Comparison of ENCODE assay signal across 31 cellular contexts in the genomic region with DNA sequence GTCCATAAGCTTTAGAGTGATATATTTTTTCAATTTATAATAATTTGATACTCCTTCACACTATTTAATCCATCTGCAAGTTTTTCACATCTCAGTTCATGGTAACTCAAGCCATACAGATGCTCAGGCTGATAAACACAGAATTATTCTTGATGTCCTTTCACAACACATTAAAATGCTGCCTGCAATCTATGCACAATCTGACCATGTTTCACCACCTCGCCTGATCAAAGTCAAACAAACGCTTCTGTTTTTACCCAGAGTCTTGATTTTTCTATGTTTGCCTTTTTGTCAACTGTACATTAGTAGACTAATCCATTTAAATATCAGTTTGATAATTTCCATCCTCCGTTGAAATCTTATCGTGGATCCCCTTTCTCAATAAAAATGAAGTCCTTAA.
DNase-seq lines count a peak whose midpoint lies in the region; ATAC-seq, FAIRE-seq and TF ChIP-seq lines count a peak whose summit lies in the region.
"Had no signal": no experiment of that assay in that cellular context is flagged by ENCODE, and none has a peak within 500 bp of the region (broad histone marks: within the 10 kb centered on the region; RNA-seq: fewer than 3 reads in every experiment).

No MANE protein-coding gene starts in this region.

- H3K27me3 ChIP-seq in right lobe of liver = no peaks in the 10 kb centered on the region
- H3K27me3 ChIP-seq in HepG2 (ENCODE audit: control insufficient read depth in 1 of 2, insufficient read depth in 2 of 2, low read length in 2 of 2) = no peaks in the 10 kb centered on the region
- H3K27me3 ChIP-seq: BE2C; BLaER1; BLaER1 treated with 17β-estradiol and CSF1 and Interleukin-3, amounts not matched to agents 10 nM and 100 nM had no signal

- TF ChIP-seq EP300 in HepG2 (IDR thresholded peaks at IDR 0.05; ENCODE audit: low read depth in 2 of 2, low read length in 2 of 2) (no peak), HepG2 (CRISPR knock-in tag; IDR thresholded peaks at IDR 0.05; ENCODE audit: borderline replicate concordance) (no peak)

- TF ChIP-seq POLR2A in right lobe of liver (IDR thresholded peaks at IDR 0.05) (no peak), HepG2 (IDR thresholded peaks at IDR 0.05; ENCODE audit: insufficient read depth in 1 of 2, low read depth in 2 of 2, low read length in 2 of 2) (no peak)

- H2AFZ ChIP-seq in HepG2 (ENCODE audit: low read length) = no peak overlapping the region

- H3K9me3 ChIP-seq in right lobe of liver = no peaks in the 10 kb centered on the region
- H3K9me3 ChIP-seq in HepG2 (ENCODE audit: low read length) = no peaks in the 10 kb centered on the region
- H3K9me3 ChIP-seq: A549; BE2C; BLaER1; BLaER1 treated with 17β-estradiol and CSF1 and Interleukin-3, amounts not matched to agents 10 nM and 100 nM; Caco-2 had no signal

- TF ChIP-seq CTCF in right lobe of liver (IDR thresholded peaks at IDR 0.05) (no peak), HepG2 (CRISPR knock-in tag; IDR thresholded peaks at IDR 0.05) (no peak)

- no peak for TF ChIP-seq RAD21 in HepG2 (CRISPR knock-in tag; IDR thresholded peaks at IDR 0.05)

- H3K4me3 ChIP-seq in right lobe of liver (no peak overlapping the region), HepG2 (replicated peaks in 1 of 3; ENCODE audit: insufficient read depth in 1 of 3, low read depth in 2 of 3, low read length in 3 of 3) (no peak overlapping the region)
- H3K4me3 ChIP-seq: A549; BLaER1; BLaER1 treated with 17β-estradiol and CSF1 and Interleukin-3, amounts not matched to agents 10 nM and 100 nM had no signal

- POLR2A ChIA-PET in HepG2 (lab: Yijun Ruan, JAX) = no interaction called here

- BruUV-seq in HepG2 (replicated peaks; lab: Mats Ljungman, UMichigan) = no TSS peak

- no peaks in the 10 kb centered on the region for H3K79me2 ChIP-seq in HepG2 (ENCODE audit: insufficient read depth, low read length)

- in situ Hi-C loops in HepG2 (cut with HindIII; ENCODE audit: extremely low pct_ligation_motif_present, low pct_unique_long_range_greater_than_20kb) = no loop called here

- H3K36me3 ChIP-seq in right lobe of liver (no peaks in the 10 kb centered on the region), HepG2 (replicated peaks in 1 of 2; ENCODE audit: control insufficient read depth in 1 of 2, insufficient read depth in 2 of 2, low read length in 2 of 2) (no peaks in the 10 kb centered on the region)
- H3K36me3 ChIP-seq: BE2C; BLaER1; BLaER1 treated with 17β-estradiol and CSF1 and Interleukin-3, amounts not matched to agents 10 nM and 100 nM had no signal

- H3K27ac ChIP-seq in right lobe of liver = no peak overlapping the region
- no peak overlapping the region for H3K27ac ChIP-seq in HepG2 (ENCODE audit: extremely low read length, insufficient read depth, low read length)
- H3K27ac ChIP-seq: 22Rv1; A549; BLaER1; BLaER1 treated with 17β-estradiol and CSF1 and Interleukin-3, amounts not matched to agents 10 nM and 100 nM; C4-2B had no signal

- DNase-seq in right lobe of liver (no peak), HepG2 (ENCODE audit: low spot score) (no peak), left lobe of liver (ENCODE audit: low spot score) (no peak), left cardiac atrium (no peak)
- DNase-seq: 8988T; ACHN; AML-193; BE2C; C1 segment of cervical spinal cord; Caco-2; Calu3; CD4-positive, alpha-beta memory T cell; CD4-positive, alpha-beta T cell; CD4-positive, CD25-positive, alpha-beta regulatory T cell; CD8-positive, alpha-beta memory T cell; CD8-positive, alpha-beta T cell; COR-L47; DMS 273 treated with DMSO at 0.1 percent for 48 hours; DMS153; DMS53; DMS79; DMS79 treated with DMSO at 0.1 percent for 48 hours; DND-41; EL had no signal

- ATAC-seq in right lobe of liver = peak in 3 of 4 donors; percentile 40 to 69 (median 41)
- no peak for ATAC-seq in HepG2
- ATAC-seq in left lobe of liver = peak; percentile 65
- ATAC-seq in left cardiac atrium = no peak
- ATAC-seq: A549; CD8-positive, alpha-beta T cell had no signal

- no peaks in the 10 kb centered on the region for H4K20me1 ChIP-seq in HepG2 (ENCODE audit: insufficient read depth, low read length)
- H4K20me1 ChIP-seq: BLaER1; BLaER1 treated with 17β-estradiol and CSF1 and Interleukin-3, amounts not matched to agents 10 nM and 100 nM had no signal

- H3K4me1 ChIP-seq in right lobe of liver = peaks cover 0 to 16% (median 0%) of the 10 kb centered on the region in 4 donors
- no peaks in the 10 kb centered on the region for H3K4me1 ChIP-seq in HepG2 (ENCODE audit: insufficient read depth, low read length)
- H3K4me1 ChIP-seq: A549; BE2C; BLaER1; BLaER1 treated with 17β-estradiol and CSF1 and Interleukin-3, amounts not matched to agents 10 nM and 100 nM; Caco-2 had no signal

- intact Hi-C loops in right lobe of liver (cut with DNase I) (no loop called here), HepG2 (cut with micrococcal nuclease; ENCODE audit: unreplicated experiment) (no loop called here), left cardiac atrium (cut with DNase I) (no loop called here)

- no peak overlapping the region for H3K9ac ChIP-seq in HepG2 (ENCODE audit: insufficient read depth, low read depth, low read length)
- H3K9ac ChIP-seq: BLaER1; BLaER1 treated with 17β-estradiol and CSF1 and Interleukin-3, amounts not matched to agents 10 nM and 100 nM had no signal

- no peak for FAIRE-seq in HepG2 (lab: Jason Lieb, UNC)
- FAIRE-seq: A204.1, A549, D721Med had no signal

- CTCF ChIA-PET in HepG2 (lab: Yijun Ruan, JAX; ENCODE audit: low intra/inter-chr PET ratio, low total read pairs) = no interaction called here

- no peak overlapping the region for H3K4me2 ChIP-seq in HepG2 (ENCODE audit: low read depth, low read length)
- H3K4me2 ChIP-seq: A549; BLaER1; BLaER1 treated with 17β-estradiol and CSF1 and Interleukin-3, amounts not matched to agents 10 nM and 100 nM had no signal

- WGBS in right lobe of liver (ENCODE audit: insufficient coverage, low coverage, low lambda C conversion rate, missing lambda C conversion rate) = 46% methylated on average over 4 of the region's 4 CpGs
- 0% methylated on average over 4 of the region's 4 CpGs for WGBS in HepG2 (ENCODE audit: low lambda C conversion rate)

TF ChIP-seq in HepG2, 621 proteins besides CTCF, POLR2A, EP300 and RAD21 (continues in another document):
- TF ChIP-seq ZNF430 (CRISPR knock-in tag; IDR thresholded peaks at IDR 0.05) (no peak), DMAP1 (CRISPR knock-in tag; IDR thresholded peaks at IDR 0.05) (no peak), ZBTB42 (CRISPR knock-in tag; IDR thresholded peaks at IDR 0.05) (no peak), SAFB2 (CRISPR knock-in tag; IDR thresholded peaks at IDR 0.05; ENCODE audit: borderline replicate concordance, low read depth) (no peak), SMAD3 (CRISPR knock-in tag; IDR thresholded peaks at IDR 0.05) (no peak)
- TF ChIP-seq, protein P1, sequence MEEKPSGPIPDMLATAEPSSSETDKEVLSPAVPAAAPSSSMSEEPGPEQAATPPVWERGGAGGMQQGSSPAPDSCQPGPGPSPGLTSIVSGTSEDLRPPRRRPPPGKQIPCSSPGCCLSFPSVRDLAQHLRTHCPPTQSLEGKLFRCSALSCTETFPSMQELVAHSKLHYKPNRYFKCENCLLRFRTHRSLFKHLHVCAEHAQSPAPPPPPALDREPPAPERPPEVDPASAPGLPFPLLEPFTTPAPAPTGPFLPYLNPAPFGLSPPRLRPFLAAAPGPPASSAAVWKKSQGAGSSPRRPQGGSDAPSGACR (CRISPR knock-in tag; IDR thresholded peaks at IDR 0.05) = no peak
- TF ChIP-seq, protein P2, sequence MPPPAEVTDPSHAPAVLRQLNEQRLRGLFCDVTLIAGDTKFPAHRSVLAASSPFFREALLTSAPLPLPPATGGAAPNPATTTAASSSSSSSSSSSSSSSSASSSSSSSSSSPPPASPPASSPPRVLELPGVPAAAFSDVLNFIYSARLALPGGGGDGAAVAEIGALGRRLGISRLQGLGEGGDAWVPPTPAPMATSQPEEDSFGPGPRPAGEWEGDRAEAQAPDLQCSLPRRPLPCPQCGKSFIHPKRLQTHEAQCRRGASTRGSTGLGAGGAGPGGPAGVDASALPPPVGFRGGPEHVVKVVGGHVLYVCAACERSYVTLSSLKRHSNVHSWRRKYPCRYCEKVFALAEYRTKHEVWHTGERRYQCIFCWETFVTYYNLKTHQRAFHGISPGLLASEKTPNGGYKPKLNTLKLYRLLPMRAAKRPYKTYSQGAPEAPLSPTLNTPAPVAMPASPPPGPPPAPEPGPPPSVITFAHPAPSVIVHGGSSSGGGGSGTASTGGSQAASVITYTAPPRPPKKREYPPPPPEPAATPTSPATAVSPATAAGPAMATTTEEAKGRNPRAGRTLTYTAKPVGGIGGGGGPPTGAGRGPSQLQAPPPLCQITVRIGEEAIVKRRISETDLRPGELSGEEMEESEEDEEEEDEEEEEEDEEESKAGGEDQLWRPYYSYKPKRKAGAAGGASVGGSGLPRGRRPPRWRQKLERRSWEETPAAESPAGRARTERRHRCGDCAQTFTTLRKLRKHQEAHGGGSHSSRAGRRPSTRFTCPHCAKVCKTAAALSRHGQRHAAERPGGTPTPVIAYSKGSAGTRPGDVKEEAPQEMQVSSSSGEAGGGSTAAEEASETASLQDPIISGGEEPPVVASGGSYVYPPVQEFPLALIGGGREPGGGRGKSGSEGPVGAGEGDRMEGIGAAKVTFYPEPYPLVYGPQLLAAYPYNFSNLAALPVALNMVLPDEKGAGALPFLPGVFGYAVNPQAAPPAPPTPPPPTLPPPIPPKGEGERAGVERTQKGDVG (CRISPR knock-in tag; IDR thresholded peaks at IDR 0.05; ENCODE audit: borderline replicate concordance) = no peak
- TF ChIP-seq, protein P3, sequence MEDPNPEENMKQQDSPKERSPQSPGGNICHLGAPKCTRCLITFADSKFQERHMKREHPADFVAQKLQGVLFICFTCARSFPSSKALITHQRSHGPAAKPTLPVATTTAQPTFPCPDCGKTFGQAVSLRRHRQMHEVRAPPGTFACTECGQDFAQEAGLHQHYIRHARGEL (CRISPR knock-in tag; IDR thresholded peaks at IDR 0.05) = no peak
- TF ChIP-seq, protein P4, sequence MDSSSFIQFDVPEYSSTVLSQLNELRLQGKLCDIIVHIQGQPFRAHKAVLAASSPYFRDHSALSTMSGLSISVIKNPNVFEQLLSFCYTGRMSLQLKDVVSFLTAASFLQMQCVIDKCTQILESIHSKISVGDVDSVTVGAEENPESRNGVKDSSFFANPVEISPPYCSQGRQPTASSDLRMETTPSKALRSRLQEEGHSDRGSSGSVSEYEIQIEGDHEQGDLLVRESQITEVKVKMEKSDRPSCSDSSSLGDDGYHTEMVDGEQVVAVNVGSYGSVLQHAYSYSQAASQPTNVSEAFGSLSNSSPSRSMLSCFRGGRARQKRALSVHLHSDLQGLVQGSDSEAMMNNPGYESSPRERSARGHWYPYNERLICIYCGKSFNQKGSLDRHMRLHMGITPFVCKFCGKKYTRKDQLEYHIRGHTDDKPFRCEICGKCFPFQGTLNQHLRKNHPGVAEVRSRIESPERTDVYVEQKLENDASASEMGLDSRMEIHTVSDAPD (CRISPR knock-in tag; IDR thresholded peaks at IDR 0.05) = no peak

Comparison
In these comparisons a context has a peak if more than half of its experiments do, and no peak if none do; other contexts are left out.
1. ATAC-seq: peak in right lobe of liver (3 of 4) and left lobe of liver (single experiment); none in HepG2 (single experiment) and left cardiac atrium (0 of 2).